Comparison of ENCODE assay signal across 20 cellular contexts in genomic region chr17:81659038-81659437, GRCh38. TPM values are rescaled to one million over a fixed set of nuclear protein-coding genes. Genes with fewer than 3 reads are reported as not detected.
DNase-seq lines count a peak whose midpoint lies in the region; ATAC-seq, FAIRE-seq and TF ChIP-seq lines count a peak whose summit lies in the region.
"Had no signal": no experiment of that assay in that cellular context is flagged by ENCODE, and none has a peak within 500 bp of the region (broad histone marks: within the 10 kb centered on the region; RNA-seq: fewer than 3 reads in every experiment).

No MANE protein-coding gene starts in this region.

- H3K79me2 ChIP-seq in DOHH2 (ENCODE audit: control insufficient read depth, low read length): no peaks in the 10 kb centered on the region

- no peaks in the 10 kb centered on the region for H3K9me3 ChIP-seq in DOHH2 (ENCODE audit: control insufficient read depth, insufficient read depth, low read length)
- no peaks in the 10 kb centered on the region for H3K9me3 ChIP-seq in pancreas
- no peaks in the 10 kb centered on the region for H3K9me3 ChIP-seq in MG63
- H3K9me3 ChIP-seq: HAP-1, heart right ventricle, vagina had no signal

- peak; percentile 50 to 80 (median 74) for ATAC-seq in pancreas
- ATAC-seq in HG03520 (IDR thresholded peaks at IDR 0.05; ENCODE audit: unreplicated experiment): no peak
- ATAC-seq: heart right ventricle, SK-N-SH treated with all-trans-retinoic acid at 6 μM for 48 hours, WTC11 had no signal

- H3K27me3 ChIP-seq in DOHH2 (ENCODE audit: control insufficient read depth, low read length) (no peaks in the 10 kb centered on the region), pancreas (no peaks in the 10 kb centered on the region), MG63 (no peaks in the 10 kb centered on the region)
- H3K27me3 ChIP-seq: vagina had no signal

- H3K36me3 ChIP-seq in DOHH2 (ENCODE audit: control insufficient read depth, low read length) (peaks cover 1% of the 10 kb centered on the region), pancreas (no peaks in the 10 kb centered on the region), MG63 (peaks cover 1% of the 10 kb centered on the region; the same call in 1 of the 2 replicates)
- H3K36me3 ChIP-seq: HAP-1, vagina had no signal

- 51 to 53% methylated on average over 5 of the region's 5 CpGs for WGBS in pancreas, 2 donors

- H3K4me3 ChIP-seq in DOHH2 (ENCODE audit: low read length) (no peak overlapping the region), pancreas (no peak overlapping the region), MG63 (no peak overlapping the region)
- H3K4me3 ChIP-seq: HAP-1, heart right ventricle, vagina had no signal

- intact Hi-C loops in pancreas (cut with DNase I): no loop called here

- DNase-seq in RPMI8226 (peak; percentile 65), pancreas (no peak), MG63 (no peak)
- DNase-seq: activated CD4-positive, alpha-beta T cell treated with anti-CD3 and anti-CD28 coated beads, Interleukin-2, amount 50 U/mL, for 4 hours; activated CD8-positive, alpha-beta memory T cell treated with anti-CD3 and anti-CD28 coated beads, Interleukin-2, amount 50 U/mL, for 4 hours; CD4-positive, alpha-beta memory T cell; DMS153; heart right ventricle; KG1; midbrain; NCI-H187 had no signal

- H3F3A ChIP-seq in DOHH2 (ENCODE audit: control insufficient read depth, insufficient read depth): peaks cover 11% of the 10 kb centered on the region

- peak overlapping the region; percentile 14; the same call in 1 of the 2 replicates for H3K4me2 ChIP-seq in DOHH2 (ENCODE audit: low read length)

- H4K20me1 ChIP-seq in DOHH2 (ENCODE audit: control insufficient read depth, insufficient read depth, low read depth, low read length): no peaks in the 10 kb centered on the region

- H3K9me2 ChIP-seq in DOHH2 (replicated peaks; ENCODE audit: control insufficient read depth, low read length): no peaks in the 10 kb centered on the region

- H3K4me1 ChIP-seq in DOHH2 (ENCODE audit: control insufficient read depth, low read length): peaks cover 28% of the 10 kb centered on the region
- H3K4me1 ChIP-seq in pancreas: peaks cover 13 to 18% (median 13%) of the 10 kb centered on the region in 3 donors
- H3K4me1 ChIP-seq: HAP-1, vagina had no signal

- H3K27ac ChIP-seq in DOHH2 (ENCODE audit: low read depth, low read length): no peak overlapping the region
- peak overlapping the region; percentile 73 to 91 (median 82) for H3K27ac ChIP-seq in pancreas
- H3K27ac ChIP-seq: heart right ventricle, RWPE1 had no signal

- FAIRE-seq in pancreas (lab: Jason Lieb, UNC): no peak
- FAIRE-seq: astrocyte had no signal

- TF ChIP-seq CTCF in DOHH2 (IDR thresholded peaks at IDR 0.05; ENCODE audit: low read depth, low read length, poor library complexity, severe bottlenecking): no peak
- TF ChIP-seq CTCF in pancreas (IDR thresholded peaks at IDR 0.05): no peak

RNA-seq across cellular contexts. Expression of gene PDE6G, which starts 2.7 kb away (rescaled TPM):
- total RNA-seq in pancreas: under 1 TPM in 2 of 6 donors, not detected in 4; 0.31 to 0.37 TPM
- polyA plus RNA-seq in pancreas: under 1 TPM; 0.47 to 0.49 TPM
- not detected in 2 replicates for total RNA-seq in MG63 (2014; rRNA removed; shearing (Covaris generic); ENCODE audit: low replicate concordance)
- total RNA-seq: astrocyte, fibroblast of villous mesenchyme, vagina had no signal

RNA-seq across cellular contexts. Expression of gene OXLD1, which starts 7.4 kb away (rescaled TPM):
- total RNA-seq in pancreas: 10 to 100 TPM in 5 of 6 donors, 1 to 10 TPM in 1; 9.4 to 19.6 (median 13.8) TPM
- 10 to 100 TPM; 48.2 to 57.2 TPM for polyA plus RNA-seq in pancreas
- total RNA-seq in MG63 (2014; rRNA removed; shearing (Covaris generic); ENCODE audit: low replicate concordance): 61.1 and 64.7 TPM in 2 replicates

RNA-seq across cellular contexts. Expression of gene CCDC137, which starts 7.5 kb away (rescaled TPM):
- 10 to 100 TPM in 1 of 6 donors, 1 to 10 TPM in 5; 2.9 to 11.0 (median 5.6) TPM for total RNA-seq in pancreas
- 10 to 100 TPM; 12.5 to 50.4 TPM for polyA plus RNA-seq in pancreas
- total RNA-seq in MG63 (2014; rRNA removed; shearing (Covaris generic); ENCODE audit: low replicate concordance): 55.2 and 133 TPM in 2 replicates

RNA-seq across cellular contexts. Expression of gene TSPAN10, which starts 22.0 kb away (rescaled TPM):
- 1 to 10 TPM in 2 of 6 donors, under 1 TPM in 4; 0.24 to 1.5 (median 0.84) TPM for total RNA-seq in pancreas
- polyA plus RNA-seq in pancreas: 1 to 10 TPM; 2.0 to 2.2 TPM
- 2.6 and 3.7 TPM in 2 replicates for total RNA-seq in MG63 (2014; rRNA removed; shearing (Covaris generic); ENCODE audit: low replicate concordance)
- total RNA-seq: vagina had no signal

RNA-seq across cellular contexts. Expression of gene NPLOC4, which starts 22.1 kb away (rescaled TPM):
- total RNA-seq in pancreas: 10 to 100 TPM; 32.8 to 54.8 (median 36.4) TPM
- polyA plus RNA-seq in pancreas: 10 to 100 TPM; 32.5 to 34.8 TPM
- total RNA-seq in MG63 (2014; rRNA removed; shearing (Covaris generic); ENCODE audit: low replicate concordance): 109 and 157 TPM in 2 replicates
